ENCODE assay signal across 19 cellular contexts in genomic region chr3:177299250-177299649, GRCh38.
DNase-seq lines count a peak whose midpoint lies in the region; ATAC-seq, FAIRE-seq and TF ChIP-seq lines count a peak whose summit lies in the region.
"Had no signal": no experiment of that assay in that cellular context is flagged by ENCODE, and none has a peak within 500 bp of the region (broad histone marks: within the 10 kb centered on the region; RNA-seq: fewer than 3 reads in every experiment).

No MANE protein-coding gene starts in this region.

- DNase-seq in A549 (ENCODE audit: low read depth in 1 of 2, low spot score in 1 of 2) (no peak), Calu3 (no peak), prostate gland (ENCODE audit: low spot score) (no peak), SJCRH30 (no peak), MM.1S (no peak)
- DNase-seq in CD4-positive, alpha-beta T cell, result no peak
- DNase-seq: H9, NCI-H1105 treated with DMSO at 0.1 percent for 48 hours, NCI-H1694, NCI-H2029 treated with DMSO at 0.1 percent for 48 hours, SIG-M5, SK-N-SH, SW 1271 had no signal

- POLR2A ChIA-PET in A549 (lab: Yijun Ruan, JAX), result no interaction called here
- POLR2A ChIA-PET in CD4-positive, alpha-beta T cell (lab: Charles Lee), result no interaction called here

- peak overlapping the region; percentile 86 for H3K27ac Mint-ChIP-seq in Calu3 (ENCODE audit: unreplicated experiment)
- H3K27ac Mint-ChIP-seq in dendritic cell treated with granulocyte-macrophage colony-stimulating factor and Interleukin-4, amounts not matched to agents 40 ng/mL and 50 ng/mL, for 4 days, result peak overlapping the region; percentile 70
- no peak overlapping the region for H3K27ac Mint-ChIP-seq in stimulated activated memory B cell treated with anti-CD40 and anti-IgM and Interleukin-4, amounts not matched to agents 10 μg/mL and 1 μg/mL and 100 μg/mL, for 72 hours
- no peak overlapping the region for H3K27ac Mint-ChIP-seq in CD4-positive, alpha-beta T cell
- H3K27ac Mint-ChIP-seq: GM23338, H9 had no signal

- no peak for TF ChIP-seq CTCF in A549 (IDR thresholded peaks at IDR 0.05)
- TF ChIP-seq CTCF in Calu3 (IDR thresholded peaks at IDR 0.05; ENCODE audit: unreplicated experiment), result no peak
- TF ChIP-seq CTCF in prostate gland (IDR thresholded peaks at IDR 0.05), result no peak
- TF ChIP-seq CTCF in CD4-positive, alpha-beta T cell (IDR thresholded peaks at IDR 0.05), result no peak
- TF ChIP-seq CTCF in MM.1S (IDR thresholded peaks at IDR 0.05; ENCODE audit: low read length), result no peak

- ATAC-seq in A549, result no peak
- no peak for ATAC-seq in stimulated activated memory B cell treated with anti-CD40 and anti-IgM and Interleukin-4, amounts not matched to agents 10 μg/mL and 1 μg/mL and 100 μg/mL, for 72 hours
- ATAC-seq in CD4-positive, alpha-beta T cell (ENCODE audit: poor library complexity), result no peak
- ATAC-seq: GM23338 had no signal

- H3K4me1 Mint-ChIP-seq in Calu3 (ENCODE audit: low read depth, unreplicated experiment), result peaks cover 42% of the 10 kb centered on the region
- peaks cover 11% of the 10 kb centered on the region for H3K4me1 Mint-ChIP-seq in dendritic cell treated with granulocyte-macrophage colony-stimulating factor and Interleukin-4, amounts not matched to agents 40 ng/mL and 50 ng/mL, for 4 days (ENCODE audit: low read depth)
- peaks cover 17% of the 10 kb centered on the region for H3K4me1 Mint-ChIP-seq in stimulated activated memory B cell treated with anti-CD40 and anti-IgM and Interleukin-4, amounts not matched to agents 10 μg/mL and 1 μg/mL and 100 μg/mL, for 72 hours
- H3K4me1 Mint-ChIP-seq in CD4-positive, alpha-beta T cell (ENCODE audit: low read depth), result peaks cover 6% of the 10 kb centered on the region
- H3K4me1 Mint-ChIP-seq: H9 had no signal

- TF ChIP-seq RAD21 in A549 (conservative IDR thresholded peaks at IDR 0.05 in 1 of 2, IDR thresholded peaks at IDR 0.05 in 1 of 2), result no peak

- TF ChIP-seq POLR2A in A549 (IDR thresholded peaks at IDR 0.05; ENCODE audit: low read length) (no peak), prostate gland (IDR thresholded peaks at IDR 0.05) (no peak)

- H3K79me2 ChIP-seq in MM.1S (ENCODE audit: low read length), result no peaks in the 10 kb centered on the region

- FAIRE-seq in A549 (lab: Jason Lieb, UNC), result no peak
- FAIRE-seq: D721Med had no signal

- H3F3A ChIP-seq in MM.1S (ENCODE audit: insufficient read depth, low read length), result no peaks in the 10 kb centered on the region

- H3K27ac ChIP-seq in A549 (peak overlapping the region; percentile 69 to 84; a peak in 5 of 6 replicates), prostate gland (peak overlapping the region; percentile 52 to 63), SJCRH30 (no peak overlapping the region), MM.1S (ENCODE audit: low read length) (no peak overlapping the region)
- no peak overlapping the region for H3K27ac ChIP-seq in CD4-positive, alpha-beta T cell (ENCODE audit: low read depth, low read length)

- H3K4me1 ChIP-seq in A549, result peaks cover 19% of the 10 kb centered on the region
- peaks cover 4% of the 10 kb centered on the region for H3K4me1 ChIP-seq in prostate gland (replicated peaks)
- H3K4me1 ChIP-seq in SJCRH30, result 0 out of 2 replicates have a peak, but pooled peaks cover 4% of the 10 kb centered on the region
- no peaks in the 10 kb centered on the region for H3K4me1 ChIP-seq in MM.1S (ENCODE audit: low read length)

- intact Hi-C loops in Calu3 (cut with micrococcal nuclease; ENCODE audit: unreplicated experiment), result loop anchor here (5.0 kb wide), 1 partner anchor 378 kb away; no protein-coding TSS in a partner anchor
- intact Hi-C loops in dendritic cell treated with granulocyte-macrophage colony-stimulating factor and Interleukin-4, amounts not matched to agents 40 ng/mL and 50 ng/mL, for 4 days (cut with micrococcal nuclease), result no loop called here
- intact Hi-C loops in prostate gland (cut with DNase I), result no loop called here
- intact Hi-C loops in CD4-positive, alpha-beta T cell (cut with DNase I, micrococcal nuclease), result no loop called here

- H3K27me3 ChIP-seq in prostate gland (replicated peaks; ENCODE audit: insufficient read depth) (no peaks in the 10 kb centered on the region), SJCRH30 (no peaks in the 10 kb centered on the region), MM.1S (replicated peaks; ENCODE audit: insufficient read depth, low read length) (no peaks in the 10 kb centered on the region)
- no peaks in the 10 kb centered on the region for H3K27me3 ChIP-seq in CD4-positive, alpha-beta T cell (ENCODE audit: control insufficient read depth, insufficient read depth, low read length)

- no peaks in the 10 kb centered on the region for H3K27me3 Mint-ChIP-seq in Calu3 (ENCODE audit: unreplicated experiment)
- no peaks in the 10 kb centered on the region for H3K27me3 Mint-ChIP-seq in dendritic cell treated with granulocyte-macrophage colony-stimulating factor and Interleukin-4, amounts not matched to agents 40 ng/mL and 50 ng/mL, for 4 days
- H3K27me3 Mint-ChIP-seq in stimulated activated memory B cell treated with anti-CD40 and anti-IgM and Interleukin-4, amounts not matched to agents 10 μg/mL and 1 μg/mL and 100 μg/mL, for 72 hours, result no peaks in the 10 kb centered on the region
- H3K27me3 Mint-ChIP-seq in CD4-positive, alpha-beta T cell, result no peaks in the 10 kb centered on the region
- H3K27me3 Mint-ChIP-seq: B cell had no signal

- no peaks in the 10 kb centered on the region for H3K9me3 Mint-ChIP-seq in Calu3 (ENCODE audit: low read depth, unreplicated experiment)
- H3K9me3 Mint-ChIP-seq in dendritic cell treated with granulocyte-macrophage colony-stimulating factor and Interleukin-4, amounts not matched to agents 40 ng/mL and 50 ng/mL, for 4 days, result no peaks in the 10 kb centered on the region
- H3K9me3 Mint-ChIP-seq in stimulated activated memory B cell treated with anti-CD40 and anti-IgM and Interleukin-4, amounts not matched to agents 10 μg/mL and 1 μg/mL and 100 μg/mL, for 72 hours, result no peaks in the 10 kb centered on the region
- H3K9me3 Mint-ChIP-seq in CD4-positive, alpha-beta T cell, result no peaks in the 10 kb centered on the region
- H3K9me3 Mint-ChIP-seq: CD14-positive monocyte, GM23338, H9 had no signal

- BruUV-seq in Calu3 (replicated peaks; lab: Mats Ljungman, UMichigan), result no TSS peak

- CTCF ChIA-PET in A549 (lab: Yijun Ruan, JAX), result no interaction called here
- CTCF ChIA-PET in Calu3 (lab: Charles Lee), result interaction anchor here (1.2 to 1.6 kb wide), 6 partner anchors 34 to 101 kb away, joined by 3 to 10 read pairs (median 4); no protein-coding TSS in a partner anchor
- CTCF ChIA-PET in CD4-positive, alpha-beta T cell (lab: Charles Lee), result no interaction called here

- H3K36me3 ChIP-seq in prostate gland (no peaks in the 10 kb centered on the region), SJCRH30 (no peaks in the 10 kb centered on the region), MM.1S (replicated peaks; ENCODE audit: insufficient read depth, low read length) (no peaks in the 10 kb centered on the region)

- H3K4me2 ChIP-seq in A549, result no peak overlapping the region
- H3K4me2 ChIP-seq in MM.1S (ENCODE audit: low read depth, low read length), result no peak overlapping the region
- H3K4me2 ChIP-seq: GM23338, SK-N-SH had no signal

- H2AFZ ChIP-seq in MM.1S (ENCODE audit: low read length), result no peak overlapping the region
- H2AFZ ChIP-seq: GM23338 had no signal

- WGBS in A549 (ENCODE audit: missing lambda C conversion rate), result 77% methylated on average over 6 of the region's 6 CpGs
- 95% methylated on average over 6 of the region's 6 CpGs for WGBS in prostate gland

- no peak for TF ChIP-seq EP300 in A549 (IDR thresholded peaks at IDR 0.05)

- H3K36me3 Mint-ChIP-seq in Calu3 (ENCODE audit: insufficient read depth, unreplicated experiment), result peaks cover 7% of the 10 kb centered on the region
- H3K36me3 Mint-ChIP-seq in dendritic cell treated with granulocyte-macrophage colony-stimulating factor and Interleukin-4, amounts not matched to agents 40 ng/mL and 50 ng/mL, for 4 days (ENCODE audit: low read depth), result no peaks in the 10 kb centered on the region
- no peaks in the 10 kb centered on the region for H3K36me3 Mint-ChIP-seq in stimulated activated memory B cell treated with anti-CD40 and anti-IgM and Interleukin-4, amounts not matched to agents 10 μg/mL and 1 μg/mL and 100 μg/mL, for 72 hours
- H3K36me3 Mint-ChIP-seq in CD4-positive, alpha-beta T cell (ENCODE audit: low read depth), result no peaks in the 10 kb centered on the region
- H3K36me3 Mint-ChIP-seq: CD14-positive monocyte had no signal

- H3K4me3 Mint-ChIP-seq in Calu3 (ENCODE audit: low read depth, unreplicated experiment), result peak overlapping the region; percentile 50
- no peak overlapping the region for H3K4me3 Mint-ChIP-seq in dendritic cell treated with granulocyte-macrophage colony-stimulating factor and Interleukin-4, amounts not matched to agents 40 ng/mL and 50 ng/mL, for 4 days
- no peak overlapping the region for H3K4me3 Mint-ChIP-seq in stimulated activated memory B cell treated with anti-CD40 and anti-IgM and Interleukin-4, amounts not matched to agents 10 μg/mL and 1 μg/mL and 100 μg/mL, for 72 hours
- H3K4me3 Mint-ChIP-seq in CD4-positive, alpha-beta T cell, result no peak overlapping the region
- H3K4me3 Mint-ChIP-seq: GM23338, H9 had no signal

- H3K9ac ChIP-seq in MM.1S (ENCODE audit: low read length), result no peak overlapping the region
- H3K9ac ChIP-seq: SK-N-SH had no signal

- H3K4me3 ChIP-seq in A549 (no peak overlapping the region), prostate gland (no peak overlapping the region), SJCRH30 (no peak overlapping the region), MM.1S (ENCODE audit: low read length) (no peak overlapping the region)
- H3K4me3 ChIP-seq: GM23338 had no signal

- H4K20me1 ChIP-seq in MM.1S (ENCODE audit: insufficient read depth, low read length), result no peaks in the 10 kb centered on the region

- no peaks in the 10 kb centered on the region for H3K9me2 ChIP-seq in MM.1S (replicated peaks; ENCODE audit: insufficient read depth, low read length)
- H3K9me2 ChIP-seq: SK-N-SH had no signal

- H3K9me3 ChIP-seq in A549 (no peaks in the 10 kb centered on the region), prostate gland (no peaks in the 10 kb centered on the region), SJCRH30 (replicated peaks) (no peaks in the 10 kb centered on the region), MM.1S (replicated peaks; ENCODE audit: insufficient read depth, low read length) (no peaks in the 10 kb centered on the region)
- no peaks in the 10 kb centered on the region for H3K9me3 ChIP-seq in CD4-positive, alpha-beta T cell (ENCODE audit: control insufficient read depth, low read length)
- H3K9me3 ChIP-seq: SK-N-SH had no signal

TF ChIP-seq in A549, 52 proteins besides CTCF, POLR2A, EP300 and RAD21:
- no peak for TF ChIP-seq GATA3 (IDR thresholded peaks at IDR 0.05; ENCODE audit: borderline replicate concordance)

Comparison
In these comparisons a context has a peak if more than half of its experiments do, and no peak if none do; other contexts are left out.
1. H3K27ac ChIP-seq: peak in A549 (2 of 2) and prostate gland (2 of 2); none in SJCRH30 (single experiment), CD4-positive, alpha-beta T cell (single experiment) and MM.1S (single experiment).
2. H3K27ac Mint-ChIP-seq: peak in Calu3 (single experiment) and dendritic cell treated with granulocyte-macrophage colony-stimulating factor and Interleukin-4, amounts not matched to agents 40 ng/mL and 50 ng/mL, for 4 days (single experiment); none in stimulated activated memory B cell treated with anti-CD40 and anti-IgM and Interleukin-4, amounts not matched to agents 10 μg/mL and 1 μg/mL and 100 μg/mL, for 72 hours (single experiment) and CD4-positive, alpha-beta T cell (single experiment).